ENCODE assay signal across 1 cellular context in genomic region chr11:73982990-73983763, GRCh38.
TF ChIP-seq lines count a peak whose summit lies in the region.

No MANE protein-coding gene starts in this region.

TF ChIP-seq in HEK293, 187 proteins besides CTCF, POLR2A, EP300 and RAD21 (continued from another document):
- no peak for TF ChIP-seq ZNF266 (tag by site-specific recombination; IDR thresholded peaks at IDR 0.05; ENCODE audit: low read depth)
- TF ChIP-seq ZNF585B (tag by site-specific recombination; IDR thresholded peaks at IDR 0.05): no peak
- TF ChIP-seq ZNF23 (tag by site-specific recombination; IDR thresholded peaks at IDR 0.05; ENCODE audit: borderline replicate concordance): no peak
- peak; percentile 82 for TF ChIP-seq KLF1 (tag by site-specific recombination; IDR thresholded peaks at IDR 0.05)
- no peak for TF ChIP-seq BCL6B (tag by site-specific recombination; IDR thresholded peaks at IDR 0.05)
- no peak for TF ChIP-seq ZNF658 (tag by site-specific recombination; IDR thresholded peaks at IDR 0.05)
- no peak for TF ChIP-seq ZNF488 (tag by site-specific recombination; IDR thresholded peaks at IDR 0.05)
- peak; percentile 89 for TF ChIP-seq ZBTB8A (tag by site-specific recombination; IDR thresholded peaks at IDR 0.05)
- TF ChIP-seq HOXD13 (CRISPR knock-in tag; IDR thresholded peaks at IDR 0.05; ENCODE audit: borderline replicate concordance): no peak
- no peak for TF ChIP-seq ZNF202 (tag by site-specific recombination; IDR thresholded peaks at IDR 0.05; ENCODE audit: borderline replicate concordance)
- no peak for TF ChIP-seq ZNF433 (tag by site-specific recombination; IDR thresholded peaks at IDR 0.05; ENCODE audit: low read depth)
- no peak for TF ChIP-seq ZNF239 (tag by site-specific recombination; IDR thresholded peaks at IDR 0.05)
- TF ChIP-seq ZNF747 (tag by site-specific recombination; IDR thresholded peaks at IDR 0.05): no peak
- no peak for TF ChIP-seq ZNF19 (tag by site-specific recombination; IDR thresholded peaks at IDR 0.05; ENCODE audit: low read depth)
- no peak for TF ChIP-seq ZNF830 (tag by site-specific recombination; IDR thresholded peaks at IDR 0.05; ENCODE audit: low read depth)
- TF ChIP-seq ZNF394 (tag by site-specific recombination; IDR thresholded peaks at IDR 0.05; ENCODE audit: borderline replicate concordance): no peak; the same call in 1 of the 2 replicates
- no peak for TF ChIP-seq TSHZ1 (tag by site-specific recombination; IDR thresholded peaks at IDR 0.05; ENCODE audit: borderline replicate concordance)
- TF ChIP-seq ZNF776 (tag by site-specific recombination; IDR thresholded peaks at IDR 0.05; ENCODE audit: borderline replicate concordance): no peak
- no peak for TF ChIP-seq PRDM2 (tag by site-specific recombination; IDR thresholded peaks at IDR 0.05; ENCODE audit: borderline replicate concordance)
- TF ChIP-seq ZNF132 (tag by site-specific recombination; IDR thresholded peaks at IDR 0.05; ENCODE audit: borderline replicate concordance): no peak
- TF ChIP-seq ZSCAN30 (tag by site-specific recombination; IDR thresholded peaks at IDR 0.05): peak; percentile 37; the same call in 1 of the 2 replicates
- no peak for TF ChIP-seq ZNF16 (tag by site-specific recombination; IDR thresholded peaks at IDR 0.05; ENCODE audit: low read depth)
- no peak for TF ChIP-seq HOXA7 (CRISPR knock-in tag; IDR thresholded peaks at IDR 0.05; ENCODE audit: borderline replicate concordance)
- no peak for TF ChIP-seq ZSCAN16 (tag by site-specific recombination; IDR thresholded peaks at IDR 0.05)
- peak; percentile 69 for TF ChIP-seq ZNF76 (tag by site-specific recombination; IDR thresholded peaks at IDR 0.05; ENCODE audit: borderline replicate concordance, low read depth)
- TF ChIP-seq ZNF214 (tag by site-specific recombination; IDR thresholded peaks at IDR 0.05; ENCODE audit: borderline replicate concordance): no peak
- TF ChIP-seq ZNF354C (tag by site-specific recombination; IDR thresholded peaks at IDR 0.05; ENCODE audit: borderline replicate concordance, low read depth): no peak
- TF ChIP-seq ZNF223 (tag by site-specific recombination; IDR thresholded peaks at IDR 0.05): no peak
- TF ChIP-seq ZNF580 (tag by site-specific recombination; IDR thresholded peaks at IDR 0.05): no peak
- no peak for TF ChIP-seq TRIM28 (IDR thresholded peaks at IDR 0.05; ENCODE audit: borderline replicate concordance, low read length)
- no peak for TF ChIP-seq ZNF350 (tag by site-specific recombination; IDR thresholded peaks at IDR 0.05)
- no peak for TF ChIP-seq ZNF26 (tag by site-specific recombination; IDR thresholded peaks at IDR 0.05)
- peak; percentile 85 for TF ChIP-seq GLIS1 (tag by site-specific recombination; IDR thresholded peaks at IDR 0.05)
TF ChIP-seq in HEK293: peak in this region for 64.
